ENCODE assay signal across 8 cellular contexts in genomic region chr12:100266163-100266801, GRCh38. TPM values are rescaled to one million over a fixed set of nuclear protein-coding genes. Genes with fewer than 3 reads are reported as not detected.
DNase-seq lines count a peak whose midpoint lies in the region; ATAC-seq and TF ChIP-seq lines count a peak whose summit lies in the region.

No MANE protein-coding gene starts in this region.

- H3K27me3 ChIP-seq in BJ (ENCODE audit: control insufficient read depth, insufficient read depth, low read length) (no peaks in the 10 kb centered on the region), adipocyte (replicated peaks; ENCODE audit: control insufficient read depth, insufficient read depth, low read length) (no peaks in the 10 kb centered on the region)

- peak overlapping the region; percentile 100 for H3K4me3 Mint-ChIP-seq in memory B cell

- no peak for TF ChIP-seq CTCF in BJ (IDR thresholded peaks at IDR 0.05; ENCODE audit: insufficient read depth, low read depth, low read length)

- peak overlapping the region; percentile 90 for H3K27ac Mint-ChIP-seq in memory B cell

- H3K9me3 ChIP-seq in adipocyte (ENCODE audit: control insufficient read depth, low read length): no peaks in the 10 kb centered on the region

- ATAC-seq in GM19372 (IDR thresholded peaks at IDR 0.05; ENCODE audit: low read depth, unreplicated experiment): peak; percentile 5
- ATAC-seq in HG03354 (IDR thresholded peaks at IDR 0.05; ENCODE audit: poor library complexity, severe bottlenecking, unreplicated experiment): peak; percentile 14
- ATAC-seq in memory B cell (ENCODE audit: low read depth): no peak
- ATAC-seq in activated CD4-positive, CD25-positive, alpha-beta regulatory T cell treated with anti-CD3 and anti-CD28 coated beads, Interleukin-2, amount 50 U/mL, for 24 hours: no peak

- POLR2A ChIA-PET in BJ (lab: Charles Lee): interaction anchor here (0.5 to 0.7 kb wide), 3 partner anchors 55 to 853 kb away, joined by 3 to 11 read pairs (median 10); no protein-coding TSS in a partner anchor

- peaks cover 23% of the 10 kb centered on the region for H3K4me1 ChIP-seq in adipocyte (ENCODE audit: control insufficient read depth, insufficient read depth, low read length)

- H3K4me1 Mint-ChIP-seq in memory B cell: peaks cover 15% of the 10 kb centered on the region

- H3K9me3 Mint-ChIP-seq in memory B cell: no peaks in the 10 kb centered on the region

- H3K36me3 ChIP-seq in BJ (ENCODE audit: control insufficient read depth, insufficient read depth, low read length) (no peaks in the 10 kb centered on the region), adipocyte (ENCODE audit: control insufficient read depth, insufficient read depth, low read length, severe bottlenecking) (no peaks in the 10 kb centered on the region)

- peak overlapping the region; percentile 89 for H3K9ac ChIP-seq in adipocyte (ENCODE audit: low read length)

- CTCF ChIA-PET in BJ (lab: Yijun Ruan, JAX): interaction anchor here (0.9 kb wide), 1 partner anchor 145 kb away, joined by 3 read pairs; no protein-coding TSS in a partner anchor

- H3K27me3 Mint-ChIP-seq in memory B cell: no peaks in the 10 kb centered on the region

- DNase-seq in BJ (ENCODE audit: low read depth) (no peak), adipocyte (ENCODE audit: low read depth) (no peak), memory B cell (ENCODE audit: low spot score in 2 of 2) (no peak), RKO (ENCODE audit: low spot score) (no peak)
- DNase-seq in stimulated activated CD4-positive, alpha-beta T cell treated with anti-CD3 and anti-CD28 coated beads, Interleukin-4, amount 100 ng/mL, for 24 hours: no peak

- peaks cover 2% of the 10 kb centered on the region for H3K36me3 Mint-ChIP-seq in memory B cell

- H3K4me3 ChIP-seq in BJ (ENCODE audit: low read depth, low read length): peak overlapping the region; percentile 49
- H3K4me3 ChIP-seq in adipocyte (ENCODE audit: low read length): peak overlapping the region; percentile 94

RNA-seq across cellular contexts. Expression of gene DEPDC4, which starts 0.6 kb away (rescaled TPM):
- polyA plus RNA-seq in BJ (2011; rRNA removed): 0.28 and 0.43 TPM in 2 replicates
- 0.19 and 0.31 TPM in 2 replicates for polyA minus RNA-seq in BJ (2011; rRNA and poly(A)+ RNA removed)

RNA-seq across cellular contexts. Expression of gene SCYL2, which starts 0.7 kb away (rescaled TPM):
- 12.4 and 31.0 TPM in 2 replicates for polyA plus RNA-seq in BJ (2011; rRNA removed)
- 34.7 and 38.5 TPM in 2 replicates for polyA minus RNA-seq in BJ (2011; rRNA and poly(A)+ RNA removed)

Comparison
In these comparisons a context has a peak if more than half of its experiments do, and no peak if none do; other contexts are left out.
1. ATAC-seq: peak in GM19372 (single experiment) and HG03354 (single experiment); none in memory B cell (single experiment) and activated CD4-positive, CD25-positive, alpha-beta regulatory T cell treated with anti-CD3 and anti-CD28 coated beads, Interleukin-2, amount 50 U/mL, for 24 hours (0 of 2).